9 cellular contexts compared by ENCODE assay signal in the genomic region with DNA sequence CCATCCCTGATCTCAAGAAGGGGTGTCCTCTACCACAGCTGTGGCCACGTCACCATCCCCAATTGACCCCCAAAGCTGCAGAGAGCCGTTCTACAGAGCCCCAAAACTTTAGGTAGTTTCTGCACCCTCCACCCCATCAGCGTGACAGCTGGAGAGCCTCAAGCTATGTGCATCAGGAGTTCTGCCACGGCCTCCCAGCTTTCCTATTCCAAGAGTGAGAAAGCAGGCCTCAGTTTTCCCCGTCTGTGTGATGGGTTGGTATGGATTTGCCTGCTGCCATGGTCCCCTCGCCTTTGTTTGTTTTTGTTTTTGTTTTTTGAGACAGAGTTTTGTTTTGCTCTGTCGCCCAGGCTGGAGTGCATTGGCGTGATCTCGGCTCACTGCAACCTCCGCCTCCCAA. TPM values are rescaled to one million over a fixed set of nuclear protein-coding genes. Genes with fewer than 3 reads are reported as not detected.
DNase-seq lines count a peak whose midpoint lies in the region; ATAC-seq, FAIRE-seq and TF ChIP-seq lines count a peak whose summit lies in the region.
"Had no signal": no experiment of that assay in that cellular context is flagged by ENCODE, and none has a peak within 500 bp of the region (broad histone marks: within the 10 kb centered on the region; RNA-seq: fewer than 3 reads in every experiment).

No MANE protein-coding gene starts in this region.

- no peaks in the 10 kb centered on the region for H3K9me3 ChIP-seq in body of pancreas
- H3K9me3 ChIP-seq in mononuclear cell (ENCODE audit: low read depth, low read length): no peaks in the 10 kb centered on the region

- H3K36me3 Mint-ChIP-seq in activated naive CD4-positive, alpha-beta T cell treated with anti-CD3 and anti-CD28 coated beads for 36 hours (ENCODE audit: low read depth): peaks cover 63% of the 10 kb centered on the region
- H3K36me3 Mint-ChIP-seq in type B pancreatic cell: peaks cover 5% of the 10 kb centered on the region

- TF ChIP-seq CTCF in body of pancreas (IDR thresholded peaks at IDR 0.05): no peak
- TF ChIP-seq CTCF in type B pancreatic cell (conservative IDR thresholded peaks at IDR 0.05): no peak

- ATAC-seq in body of pancreas (no peak), HG02588 (IDR thresholded peaks at IDR 0.05; ENCODE audit: unreplicated experiment) (no peak)

- H3K36me3 ChIP-seq in body of pancreas (replicated peaks in 1 of 2; ENCODE audit: insufficient read depth in 1 of 2, low read depth in 2 of 2): peaks cover 0 to 2% of the 10 kb centered on the region in 2 donors

- H3K4me1 ChIP-seq in body of pancreas (peaks cover 85% of the 10 kb centered on the region), mononuclear cell (ENCODE audit: insufficient read depth, low read length) (peaks cover 84% of the 10 kb centered on the region)

- H3K27me3 ChIP-seq in body of pancreas (no peaks in the 10 kb centered on the region), mononuclear cell (ENCODE audit: insufficient read depth, low read length) (no peaks in the 10 kb centered on the region)

- H3K27me3 Mint-ChIP-seq in activated naive CD4-positive, alpha-beta T cell treated with anti-CD3 and anti-CD28 coated beads for 36 hours (ENCODE audit: low read depth): no peaks in the 10 kb centered on the region
- H3K27me3 Mint-ChIP-seq in type B pancreatic cell: peaks cover 61% of the 10 kb centered on the region

- WGBS in body of pancreas, 2 donors: 78 to 89% methylated on average over 10 of the region's 10 CpGs

- CTCF ChIA-PET in activated naive CD4-positive, alpha-beta T cell treated with anti-CD3 and anti-CD28 coated beads for 36 hours (lab: Charles Lee): interaction anchor here (0.9 to 1.6 kb wide), 3 partner anchors 21 to 26 kb away, joined by 3 to 6 read pairs (median 4); no protein-coding TSS in a partner anchor

- peak overlapping the region; percentile 93 for H3K4me3 Mint-ChIP-seq in activated naive CD4-positive, alpha-beta T cell treated with anti-CD3 and anti-CD28 coated beads for 36 hours
- H3K4me3 Mint-ChIP-seq in type B pancreatic cell: peak overlapping the region; percentile 85

- no peaks in the 10 kb centered on the region for H3K9me3 Mint-ChIP-seq in activated naive CD4-positive, alpha-beta T cell treated with anti-CD3 and anti-CD28 coated beads for 36 hours
- H3K9me3 Mint-ChIP-seq in type B pancreatic cell: no peaks in the 10 kb centered on the region

- peak overlapping the region in 3 of 4 donors; percentile 93 to 98 (median 95) for H3K27ac ChIP-seq in body of pancreas

- peaks cover 60% of the 10 kb centered on the region for H3K4me1 Mint-ChIP-seq in activated naive CD4-positive, alpha-beta T cell treated with anti-CD3 and anti-CD28 coated beads for 36 hours (ENCODE audit: low read depth)
- H3K4me1 Mint-ChIP-seq in type B pancreatic cell (ENCODE audit: unreplicated experiment): peaks cover 37% of the 10 kb centered on the region

- DNase-seq in activated naive CD4-positive, alpha-beta T cell treated with anti-CD3 and anti-CD28 coated beads for 36 hours: no peak
- DNase-seq in activated naive CD4-positive, alpha-beta T cell treated with Interleukin-2 at 50 U/mL for 16 hours: no peak
- DNase-seq in body of pancreas (no peak), type B pancreatic cell (ENCODE audit: extremely low spot score, unreplicated experiment) (no peak), GM19239 (ENCODE audit: insufficient read length, low spot score) (no peak)
- DNase-seq in stimulated activated CD4-positive, alpha-beta T cell treated with anti-CD3 and anti-CD28 coated beads, Interleukin-15, amount 100 ng/mL, for 24 hours: no peak
- DNase-seq: effector CD8-positive, alpha-beta T cell had no signal

- H3K4me3 ChIP-seq in body of pancreas: peak overlapping the region in 1 of 2 donors; percentile 54
- peak overlapping the region; percentile 86 for H3K4me3 ChIP-seq in mononuclear cell (ENCODE audit: low read length)

- TF ChIP-seq POLR2A in body of pancreas (IDR thresholded peaks at IDR 0.05): no peak

- no peak for FAIRE-seq in GM19239 (lab: Jason Lieb, UNC)

- intact Hi-C loops in activated naive CD4-positive, alpha-beta T cell treated with anti-CD3 and anti-CD28 coated beads for 36 hours (cut with micrococcal nuclease): loop anchor here (2.0 to 5.0 kb wide), 5 partner anchors 252 to 995 kb away; a partner anchor contains a TSS
- intact Hi-C loops in body of pancreas (cut with DNase I): no loop called here

- peak overlapping the region; percentile 92 for H3K27ac Mint-ChIP-seq in activated naive CD4-positive, alpha-beta T cell treated with anti-CD3 and anti-CD28 coated beads for 36 hours
- H3K27ac Mint-ChIP-seq in type B pancreatic cell: peak overlapping the region; percentile 81

RNA-seq across cellular contexts. Expression of a gene that starts 1.5 kb away (rescaled TPM):
- 100 to 1,000 TPM in 1 of 2 experiments, 10 to 100 TPM in 1; 92.5 to 104 TPM for total RNA-seq in activated naive CD4-positive, alpha-beta T cell treated with anti-CD3 and anti-CD28 coated beads for 36 hours
- total RNA-seq in body of pancreas (10 to 100 TPM; 26.2 to 72.5 TPM), mononuclear cell (33.0 TPM), type B pancreatic cell (ENCODE audit: low replicate concordance) (18.9 and 41.2 TPM in 2 replicates)

RNA-seq across cellular contexts. Expression of a gene that starts 27.7 kb away (rescaled TPM):
- not detected for total RNA-seq in activated naive CD4-positive, alpha-beta T cell treated with anti-CD3 and anti-CD28 coated beads for 36 hours
- total RNA-seq in body of pancreas (10 to 100 TPM; 18.5 to 23.6 TPM), mononuclear cell (not detected), type B pancreatic cell (ENCODE audit: low replicate concordance) (13.9 and 37.7 TPM in 2 replicates)

RNA-seq across cellular contexts. Expression of a gene that starts 51.0 kb away (rescaled TPM):
- total RNA-seq in activated naive CD4-positive, alpha-beta T cell treated with anti-CD3 and anti-CD28 coated beads for 36 hours: not detected
- total RNA-seq in body of pancreas (1 to 10 TPM in 1 of 2 donors, under 1 TPM in 1; 0.33 to 1.3 TPM), mononuclear cell (not detected), type B pancreatic cell (ENCODE audit: low replicate concordance) (not detected in 2 replicates)

RNA-seq across cellular contexts. Expression of a gene that starts 58.9 kb away (rescaled TPM):
- not detected for total RNA-seq in activated naive CD4-positive, alpha-beta T cell treated with anti-CD3 and anti-CD28 coated beads for 36 hours
- total RNA-seq in body of pancreas (10 to 100 TPM; 89.2 to 89.3 TPM), mononuclear cell (not detected), type B pancreatic cell (ENCODE audit: low replicate concordance) (105 and 124 TPM in 2 replicates)

Comparison
In these comparisons a context has a peak if more than half of its experiments do, and no peak if none do; other contexts are left out.
1. RNA of a gene that starts 27.7 kb away (total RNA-seq): 18.5 to 23.6 TPM in body of pancreas and 13.9 to 37.7 TPM in type B pancreatic cell; not detected in activated naive CD4-positive, alpha-beta T cell treated with anti-CD3 and anti-CD28 coated beads for 36 hours and not detected in mononuclear cell (single experiment); every median in the first group is over 10 times any median in the second.